ENCODE assay signal across 33 cellular contexts in the genomic region with DNA sequence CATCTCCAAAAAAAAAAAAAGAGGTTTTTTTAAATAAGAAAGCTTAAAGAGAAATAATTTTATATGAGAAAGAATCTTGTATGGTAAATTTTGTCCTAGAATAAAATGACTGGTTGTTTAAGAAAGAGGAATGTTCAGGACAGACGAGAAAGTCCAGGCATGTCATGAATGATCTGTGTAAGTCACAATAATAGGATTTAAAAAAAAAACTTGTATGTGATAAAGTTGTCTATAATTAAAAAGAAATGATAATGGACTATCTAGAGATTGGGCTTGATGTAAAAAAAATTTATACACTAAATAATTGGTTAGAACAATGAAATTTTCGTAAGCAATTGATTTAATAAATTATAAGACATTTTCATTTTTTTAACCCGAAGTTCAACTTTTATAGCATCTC.
"Had no signal": no experiment of that assay in that cellular context is flagged by ENCODE, and none has a peak within 500 bp of the region (broad histone marks: within the 10 kb centered on the region; RNA-seq: fewer than 3 reads in every experiment).

No MANE protein-coding gene starts in this region.

- H3K27ac ChIP-seq: brain microvascular endothelial cell, WERI-Rb-1 had no signal

- FAIRE-seq: astrocyte, bronchial epithelial cell had no signal

- H3K9me3 Mint-ChIP-seq: activated naive CD8-positive, alpha-beta T cell treated with anti-CD3 and anti-CD28 coated beads, Interleukin-2, amount 10 ng/mL, durations not matched to agents 7 days and 5 days; central memory CD8-positive, alpha-beta T cell had no signal

- H3K4me1 Mint-ChIP-seq: activated B cell treated with CpG ODN at 0.5 μM for 24 hours; activated CD4-positive, alpha-beta T cell treated with anti-CD3 and anti-CD28 coated beads for 36 hours; activated CD4-positive, alpha-beta T cell treated with anti-CD3 and anti-CD28 coated beads, Interleukin-2, amount 10 ng/mL, durations not matched to agents 24 days and 14 days; activated CD8-positive, alpha-beta memory T cell treated with anti-CD3 and anti-CD28 coated beads, Interleukin-2, amount 10 ng/mL, durations not matched to agents 7 days and 5 days; activated naive CD4-positive, alpha-beta T cell treated with anti-CD3 and anti-CD28 coated beads, Interleukin-2, amount 10 ng/mL, durations not matched to agents 7 days and 5 days; activated naive CD8-positive, alpha-beta T cell treated with anti-CD3 and anti-CD28 coated beads, Interleukin-2, amount 10 ng/mL, durations not matched to agents 7 days and 5 days; central memory CD8-positive, alpha-beta T cell; T-helper 17 cell had no signal

- H3K36me3 ChIP-seq: brain microvascular endothelial cell, WERI-Rb-1 had no signal

- H3K27ac Mint-ChIP-seq: activated B cell treated with CpG ODN at 0.5 μM for 24 hours; activated CD4-positive, alpha-beta memory T cell treated with anti-CD3 and anti-CD28 coated beads for 36 hours; activated CD4-positive, alpha-beta T cell treated with anti-CD3 and anti-CD28 coated beads for 36 hours; activated CD4-positive, alpha-beta T cell treated with anti-CD3 and anti-CD28 coated beads, Interleukin-2, amount 10 ng/mL, durations not matched to agents 24 days and 14 days; activated CD8-positive, alpha-beta memory T cell treated with anti-CD3 and anti-CD28 coated beads, Interleukin-2, amount 10 ng/mL, durations not matched to agents 7 days and 5 days; activated CD8-positive, alpha-beta T cell treated with anti-CD3 and anti-CD28 coated beads, Interleukin-2, amount 10 ng/mL, durations not matched to agents 7 days and 5 days; activated naive CD4-positive, alpha-beta T cell treated with anti-CD3 and anti-CD28 coated beads, Interleukin-2, amount 10 ng/mL, durations not matched to agents 7 days and 5 days; activated naive CD4-positive, alpha-beta T cell treated with anti-CD3 and anti-CD28 coated beads, Interleukin-2, amount 50 U/mL, for 72 hours; activated naive CD8-positive, alpha-beta T cell treated with anti-CD3 and anti-CD28 coated beads, Interleukin-2, amount 10 ng/mL, durations not matched to agents 7 days and 5 days; activated T-cell treated with anti-CD3 and anti-CD28 coated beads, Interleukin-2, amount 50 U/mL, for 24 hours; activated T-cell treated with anti-CD3 and anti-CD28 coated beads, Interleukin-2, amount 50 U/mL, for 72 hours; effector memory CD8-positive, alpha-beta T cell; T-helper 17 cell; T-helper 2 cell treated with Interferon-gamma antibody and Interleukin-4, amounts not matched to agents 5 μg/mL and 100 μg/mL, for 36 hours had no signal

- H3K27me3 Mint-ChIP-seq: activated B cell treated with CpG ODN at 0.5 μM for 24 hours; activated CD4-positive, alpha-beta T cell treated with anti-CD3 and anti-CD28 coated beads, Interleukin-2, amount 10 ng/mL, durations not matched to agents 24 days and 14 days; activated CD8-positive, alpha-beta memory T cell treated with anti-CD3 and anti-CD28 coated beads, Interleukin-2, amount 10 ng/mL, durations not matched to agents 7 days and 5 days; activated naive CD4-positive, alpha-beta T cell treated with anti-CD3 and anti-CD28 coated beads, Interleukin-2, amount 10 ng/mL, durations not matched to agents 7 days and 5 days; activated T-cell treated with anti-CD3 and anti-CD28 coated beads, Interleukin-2, amount 50 U/mL, for 24 hours; T-helper 17 cell had no signal

- H3K4me3 Mint-ChIP-seq: activated B cell treated with CpG ODN at 0.5 μM for 24 hours; activated CD4-positive, alpha-beta memory T cell treated with anti-CD3 and anti-CD28 coated beads for 36 hours; activated CD4-positive, alpha-beta T cell treated with anti-CD3 and anti-CD28 coated beads for 36 hours; activated CD4-positive, alpha-beta T cell treated with anti-CD3 and anti-CD28 coated beads, Interleukin-2, amount 10 ng/mL, durations not matched to agents 24 days and 14 days; activated CD8-positive, alpha-beta memory T cell treated with anti-CD3 and anti-CD28 coated beads, Interleukin-2, amount 10 ng/mL, durations not matched to agents 7 days and 5 days; activated CD8-positive, alpha-beta T cell treated with anti-CD3 and anti-CD28 coated beads, Interleukin-2, amount 10 ng/mL, durations not matched to agents 7 days and 5 days; activated naive CD4-positive, alpha-beta T cell treated with anti-CD3 and anti-CD28 coated beads, Interleukin-2, amount 10 ng/mL, durations not matched to agents 7 days and 5 days; activated naive CD8-positive, alpha-beta T cell treated with anti-CD3 and anti-CD28 coated beads, Interleukin-2, amount 10 ng/mL, durations not matched to agents 7 days and 5 days; activated T-cell treated with anti-CD3 and anti-CD28 coated beads, Interleukin-2, amount 50 U/mL, for 24 hours; activated T-cell treated with anti-CD3 and anti-CD28 coated beads, Interleukin-2, amount 50 U/mL, for 72 hours; central memory CD8-positive, alpha-beta T cell; effector memory CD8-positive, alpha-beta T cell; T-helper 17 cell; T-helper 2 cell treated with Interferon-gamma antibody and Interleukin-4, amounts not matched to agents 5 μg/mL and 100 μg/mL, for 36 hours had no signal

- DNase-seq: activated B cell treated with CpG ODN at 0.5 μM for 24 hours; activated CD4-positive, alpha-beta memory T cell treated with anti-CD3 and anti-CD28 coated beads for 36 hours; activated CD4-positive, alpha-beta T cell treated with anti-CD3 and anti-CD28 coated beads for 36 hours; activated CD4-positive, alpha-beta T cell treated with anti-CD3 and anti-CD28 coated beads, Interleukin-2, amount 10 ng/mL, durations not matched to agents 24 days and 14 days; activated CD8-positive, alpha-beta memory T cell treated with anti-CD3 and anti-CD28 coated beads, Interleukin-2, amount 10 ng/mL, durations not matched to agents 7 days and 5 days; activated CD8-positive, alpha-beta memory T cell treated with anti-CD3 and anti-CD28 coated beads, Interleukin-2, amount 50 U/mL, for 4 hours; activated CD8-positive, alpha-beta T cell treated with anti-CD3 and anti-CD28 coated beads, Interleukin-2, amount 10 ng/mL, durations not matched to agents 7 days and 5 days; activated gamma-delta T cell; activated naive CD4-positive, alpha-beta T cell; activated naive CD4-positive, alpha-beta T cell treated with anti-CD3 and anti-CD28 coated beads, Interleukin-2, amount 10 ng/mL, durations not matched to agents 7 days and 5 days; activated naive CD8-positive, alpha-beta T cell treated with anti-CD3 and anti-CD28 coated beads, Interleukin-2, amount 10 ng/mL, durations not matched to agents 7 days and 5 days; activated T-cell treated with anti-CD3 and anti-CD28 coated beads, Interleukin-2, amount 50 U/mL, for 24 hours; activated T-cell treated with anti-CD3 and anti-CD28 coated beads, Interleukin-2, amount 50 U/mL, for 72 hours; amniotic stem cell; anterior cingulate cortex; brain microvascular endothelial cell; cortex of kidney; dermis blood vessel endothelial cell; effector CD4-positive, alpha-beta T cell; effector memory CD8-positive, alpha-beta T cell; foreskin fibroblast; head of caudate nucleus; T-helper 1 cell; T-helper 17 cell; T1000; WERI-Rb-1 had no signal

- H3K36me3 Mint-ChIP-seq: activated CD4-positive, alpha-beta memory T cell treated with anti-CD3 and anti-CD28 coated beads for 36 hours; activated CD8-positive, alpha-beta memory T cell treated with anti-CD3 and anti-CD28 coated beads, Interleukin-2, amount 10 ng/mL, durations not matched to agents 7 days and 5 days; activated naive CD4-positive, alpha-beta T cell treated with anti-CD3 and anti-CD28 coated beads, Interleukin-2, amount 10 ng/mL, durations not matched to agents 7 days and 5 days; activated naive CD4-positive, alpha-beta T cell treated with anti-CD3 and anti-CD28 coated beads, Interleukin-2, amount 50 U/mL, for 72 hours; activated naive CD8-positive, alpha-beta T cell treated with anti-CD3 and anti-CD28 coated beads, Interleukin-2, amount 10 ng/mL, durations not matched to agents 7 days and 5 days had no signal

- ATAC-seq: activated CD4-positive, alpha-beta T cell treated with anti-CD3 and anti-CD28 coated beads for 36 hours; activated CD4-positive, CD25-positive, alpha-beta regulatory T cell treated with anti-CD3 and anti-CD28 coated beads, Interleukin-2, amount 50 U/mL, for 24 hours; activated CD8-positive, alpha-beta memory T cell treated with anti-CD3 and anti-CD28 coated beads, Interleukin-2, amount 10 ng/mL, durations not matched to agents 7 days and 5 days; activated CD8-positive, alpha-beta T cell treated with anti-CD3 and anti-CD28 coated beads, Interleukin-2, amount 10 ng/mL, durations not matched to agents 7 days and 5 days; activated naive CD4-positive, alpha-beta T cell treated with anti-CD3 and anti-CD28 coated beads, Interleukin-2, amount 50 U/mL, for 72 hours; activated T-cell treated with anti-CD3 and anti-CD28 coated beads, Interleukin-2, amount 50 U/mL, for 72 hours; effector memory CD8-positive, alpha-beta T cell; esophagus mucosa; T-helper 17 cell had no signal

- H3K27me3 ChIP-seq: brain microvascular endothelial cell had no signal
